In the genomic region with DNA sequence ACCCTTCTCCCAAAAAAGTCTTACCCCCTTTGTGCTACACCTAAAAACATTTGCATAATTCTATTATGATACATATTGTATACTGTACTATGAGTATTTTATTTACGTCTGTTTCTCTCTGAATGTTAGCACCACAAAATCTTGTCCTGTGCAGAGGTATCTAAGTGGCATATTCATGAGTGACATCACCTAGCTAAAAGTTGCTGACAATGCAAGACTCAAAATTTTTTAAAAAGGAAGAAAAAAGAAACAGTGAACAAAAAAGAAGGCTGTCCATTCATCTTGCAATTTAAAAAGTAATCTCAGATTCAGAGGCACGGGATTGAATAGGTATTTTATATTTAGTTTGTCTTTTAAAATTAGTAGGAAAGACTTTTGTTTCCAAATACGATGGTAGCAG, we compare ENCODE assay signal across 2 cellular contexts.
TF ChIP-seq lines count a peak whose summit lies in the region.

No MANE protein-coding gene starts in this region.

TF ChIP-seq in SK-N-SH treated with all-trans-retinoic acid at 6 μM for 48 hours, 23 proteins besides CTCF, POLR2A, EP300 and RAD21:
- TF ChIP-seq, protein P1, sequence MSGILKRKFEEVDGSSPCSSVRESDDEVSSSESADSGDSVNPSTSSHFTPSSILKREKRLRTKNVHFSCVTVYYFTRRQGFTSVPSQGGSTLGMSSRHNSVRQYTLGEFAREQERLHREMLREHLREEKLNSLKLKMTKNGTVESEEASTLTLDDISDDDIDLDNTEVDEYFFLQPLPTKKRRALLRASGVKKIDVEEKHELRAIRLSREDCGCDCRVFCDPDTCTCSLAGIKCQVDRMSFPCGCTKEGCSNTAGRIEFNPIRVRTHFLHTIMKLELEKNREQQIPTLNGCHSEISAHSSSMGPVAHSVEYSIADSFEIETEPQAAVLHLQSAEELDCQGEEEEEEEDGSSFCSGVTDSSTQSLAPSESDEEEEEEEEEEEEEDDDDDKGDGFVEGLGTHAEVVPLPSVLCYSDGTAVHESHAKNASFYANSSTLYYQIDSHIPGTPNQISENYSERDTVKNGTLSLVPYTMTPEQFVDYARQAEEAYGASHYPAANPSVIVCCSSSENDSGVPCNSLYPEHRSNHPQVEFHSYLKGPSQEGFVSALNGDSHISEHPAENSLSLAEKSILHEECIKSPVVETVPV (CRISPR knock-in tag; IDR thresholded peaks at IDR 0.05): no peak
- TF ChIP-seq ZFP30 (CRISPR knock-in tag; IDR thresholded peaks at IDR 0.05): no peak
- no peak for TF ChIP-seq ZNF565 (CRISPR knock-in tag; conservative IDR thresholded peaks at IDR 0.05; ENCODE audit: low read depth)
- no peak for TF ChIP-seq TOX (CRISPR knock-in tag; IDR thresholded peaks at IDR 0.05; ENCODE audit: borderline replicate concordance)
- no peak for TF ChIP-seq POU6F1 (CRISPR knock-in tag; IDR thresholded peaks at IDR 0.05; ENCODE audit: borderline replicate concordance, low read depth)
- TF ChIP-seq SNAI2 (CRISPR knock-in tag; IDR thresholded peaks at IDR 0.05): no peak
- no peak for TF ChIP-seq PPARA (CRISPR knock-in tag; IDR thresholded peaks at IDR 0.05; ENCODE audit: borderline replicate concordance)
- TF ChIP-seq ZC3H10 (CRISPR knock-in tag; IDR thresholded peaks at IDR 0.05): no peak
- TF ChIP-seq ESRRG (CRISPR knock-in tag; IDR thresholded peaks at IDR 0.05): no peak

TF ChIP-seq in K562, 482 proteins besides CTCF, POLR2A, EP300 and RAD21 (continued from another document):
- TF ChIP-seq RNF219 (CRISPR knock-in tag; IDR thresholded peaks at IDR 0.05): no peak
- peak; percentile 57 for TF ChIP-seq ZNF316 (IDR thresholded peaks at IDR 0.05)
- TF ChIP-seq MAFG (tag; conservative IDR thresholded peaks at IDR 0.05): peak; percentile 46; the same call in 1 of the 2 replicates
- peak; percentile 9; the same call in 1 of the 2 replicates for TF ChIP-seq C11orf30 (IDR thresholded peaks at IDR 0.05; ENCODE audit: low read depth)
